8 cellular contexts compared by ENCODE assay signal in genomic region chr7:102287082-102287464, GRCh38. TPM values are rescaled to one million over a fixed set of nuclear protein-coding genes. Genes with fewer than 3 reads are reported as not detected.
DNase-seq lines count a peak whose midpoint lies in the region; TF ChIP-seq lines count a peak whose summit lies in the region.

No MANE protein-coding gene starts in this region.

- H3K9ac ChIP-seq in rectal smooth muscle tissue (ENCODE audit: low read length) = peak overlapping the region; percentile 40

- H3K4me3 ChIP-seq in Peyer's patch (peak overlapping the region; percentile 59 to 97 (median 87)), fibroblast of mammary gland (ENCODE audit: control insufficient read depth, low read depth, low read length) (peak overlapping the region; percentile 53), rectal smooth muscle tissue (ENCODE audit: low read length) (peak overlapping the region; percentile 81)

- H3K27me3 ChIP-seq in Peyer's patch (no peaks in the 10 kb centered on the region), rectal smooth muscle tissue (ENCODE audit: control insufficient read depth, insufficient read depth, low read length) (no peaks in the 10 kb centered on the region)

- no peaks in the 10 kb centered on the region for H3K36me3 ChIP-seq in Peyer's patch
- H3K36me3 ChIP-seq in rectal smooth muscle tissue (ENCODE audit: control insufficient read depth, insufficient read depth, low read length) = no peaks in the 10 kb centered on the region

- no peaks in the 10 kb centered on the region for H3K9me3 ChIP-seq in Peyer's patch

- DNase-seq in DMS 273 (lab: John Stamatoyannopoulos, UW; ENCODE audit: unreplicated experiment) (peak; percentile 62), DMS 273 treated with DMSO at 0.1 percent for 48 hours (lab: John Stamatoyannopoulos, UW) (no peak), Peyer's patch (peak in 1 of 3 donors; percentile 27), fibroblast of mammary gland (ENCODE audit: low read depth) (no peak), NCI-H2196 (lab: John Stamatoyannopoulos, UW; ENCODE audit: unreplicated experiment) (no peak), SIG-M5 (lab: John Stamatoyannopoulos, UW) (no peak)
- no peak for DNase-seq in activated CD4-positive, alpha-beta T cell treated with anti-CD3 and anti-CD28 coated beads for 48 hours

- TF ChIP-seq POLR2A in Peyer's patch (IDR thresholded peaks at IDR 0.05) = no peak

- peaks cover 0 to 36% (median 29%) of the 10 kb centered on the region in 4 donors for H3K4me1 ChIP-seq in Peyer's patch
- H3K4me1 ChIP-seq in rectal smooth muscle tissue (ENCODE audit: control insufficient read depth, insufficient read depth, low read length) = peaks cover 2% of the 10 kb centered on the region

- H3K27ac ChIP-seq in Peyer's patch (peak overlapping the region; percentile 27 to 91 (median 56)), rectal smooth muscle tissue (ENCODE audit: low read depth, low read length) (no peak overlapping the region)

- TF ChIP-seq CTCF in Peyer's patch (IDR thresholded peaks at IDR 0.05) (no peak), fibroblast of mammary gland (conservative IDR thresholded peaks at IDR 0.05; ENCODE audit: control insufficient read depth, insufficient read depth, low read depth, low read length) (no peak)

RNA-seq across cellular contexts. Expression of gene SH2B2, which starts 0.4 kb away (rescaled TPM):
- 10 to 100 TPM in 1 of 4 donors, 1 to 10 TPM in 3; 1.8 to 13.2 (median 2.7) TPM for total RNA-seq in Peyer's patch
